8 cellular contexts compared by ENCODE assay signal in genomic region chr1:208243851-208244583, GRCh38. TPM values are rescaled to one million over a fixed set of nuclear protein-coding genes. Genes with fewer than 3 reads are reported as not detected.
DNase-seq lines count a peak whose midpoint lies in the region; ATAC-seq, FAIRE-seq and TF ChIP-seq lines count a peak whose summit lies in the region.

Gene PLXNA2 (minus strand): TSS chr1:208244384. CDS start chr1:208217922, 26,462 bp downstream.

- intact Hi-C loops in psoas muscle (cut with DNase I) = loop anchor here (2.0 to 10.0 kb wide), 5 partner anchors 42 to 349 kb away; no protein-coding TSS in a partner anchor

- H3K9me3 ChIP-seq in astrocyte (ENCODE audit: insufficient read depth, low read depth, low read length) (no peaks in the 10 kb centered on the region), right atrium auricular region (no peaks in the 10 kb centered on the region), psoas muscle (no peaks in the 10 kb centered on the region)

- peaks cover 20% of the 10 kb centered on the region for H3K27me3 Mint-ChIP-seq in astrocyte (ENCODE audit: low read depth, unreplicated experiment)

- H3K4me3 ChIP-seq in astrocyte (ENCODE audit: insufficient read depth, low read depth, low read length) (peak within 1 kb of the TSS; percentile 81), right atrium auricular region (peak within 1 kb of the TSS; percentile 75 to 88), psoas muscle (peak within 1 kb of the TSS; percentile 84)

- peak within 1 kb of the TSS; percentile 54 for H3K27ac Mint-ChIP-seq in astrocyte (ENCODE audit: unreplicated experiment)

- peak within 1 kb of the TSS; percentile 95 for H3K4me3 Mint-ChIP-seq in astrocyte (ENCODE audit: unreplicated experiment)

- H3K36me3 Mint-ChIP-seq in astrocyte (ENCODE audit: low read depth, unreplicated experiment) = no peaks in the 10 kb centered on the region

- peaks cover 22% of the 10 kb centered on the region for H3K4me1 Mint-ChIP-seq in astrocyte (ENCODE audit: low read depth, unreplicated experiment)

- DNase-seq in AG08396 (ENCODE audit: low spot score) = peak; percentile 82
- DNase-seq in GM20000 (ENCODE audit: low spot score) = peak; percentile 64
- peak; percentile 30 for DNase-seq in NCI-H1417 treated with DMSO at 0.1 percent for 48 hours (lab: John Stamatoyannopoulos, UW)
- DNase-seq in T-helper 2 cell = peak; percentile 16 to 73 (median 36)
- peak; percentile 58 for DNase-seq in astrocyte (ENCODE audit: low read depth)
- peak; percentile 85 for DNase-seq in right atrium auricular region (ENCODE audit: low spot score)
- DNase-seq in psoas muscle = peak; percentile 88 to 91

- H3K36me3 ChIP-seq in astrocyte (ENCODE audit: insufficient read depth, low read length) (no peaks in the 10 kb centered on the region), right atrium auricular region (no peaks in the 10 kb centered on the region), psoas muscle (ENCODE audit: insufficient read depth in 1 of 2, low read depth in 1 of 2) (no peaks in the 10 kb centered on the region)

- peak within 1 kb of the TSS; percentile 26 for H3K27ac ChIP-seq in astrocyte (ENCODE audit: low read depth, low read length)
- H3K27ac ChIP-seq in right atrium auricular region = peak within 1 kb of the TSS; percentile 88
- H3K27ac ChIP-seq in psoas muscle = peak within 1 kb of the TSS; percentile 90

- H3K27me3 ChIP-seq in astrocyte (ENCODE audit: insufficient read depth, low read length) = no peaks in the 10 kb centered on the region
- H3K27me3 ChIP-seq in right atrium auricular region = no peaks in the 10 kb centered on the region
- H3K27me3 ChIP-seq in psoas muscle (ENCODE audit: insufficient read depth in 3 of 3, low read length in 2 of 3) = no peaks in the 10 kb centered on the region

- peaks cover 36% of the 10 kb centered on the region for H3K79me2 ChIP-seq in astrocyte (ENCODE audit: insufficient read depth, low read length)

- TF ChIP-seq CTCF in GM20000 (IDR thresholded peaks at IDR 0.05; ENCODE audit: extremely low read depth, missing control alignments) (no peak), astrocyte (IDR thresholded peaks at IDR 0.05; ENCODE audit: insufficient read depth, low read depth, low read length) (no peak), right atrium auricular region (IDR thresholded peaks at IDR 0.05) (no peak), psoas muscle (IDR thresholded peaks at IDR 0.05) (no peak)

- no peak for FAIRE-seq in astrocyte (lab: Jason Lieb, UNC)

- 0 to 1% (median 0%) methylated on average over 56 to 84 of the region's 84 CpGs for WGBS in psoas muscle, 3 donors

- peak; percentile 83 to 88 (median 84) for ATAC-seq in psoas muscle
- no peak for ATAC-seq in GM21381 (IDR thresholded peaks at IDR 0.05; ENCODE audit: unreplicated experiment)

- peaks cover 31% of the 10 kb centered on the region for H4K20me1 ChIP-seq in astrocyte (ENCODE audit: insufficient read depth, low read length)

- peak within 1 kb of the TSS; percentile 93 for H3K4me2 ChIP-seq in astrocyte (ENCODE audit: low read length)

- peak within 1 kb of the TSS; percentile 76 for H2AFZ ChIP-seq in astrocyte (ENCODE audit: low read depth, low read length)

- peak within 1 kb of the TSS; percentile 81 for H3K9ac ChIP-seq in astrocyte (ENCODE audit: low read length)

- H3K4me1 ChIP-seq in astrocyte (ENCODE audit: insufficient read depth, low read length) (peaks cover 16% of the 10 kb centered on the region), right atrium auricular region (peaks cover 0 to 46% of the 10 kb centered on the region in 2 donors), psoas muscle (peaks cover 38% of the 10 kb centered on the region)

- no peaks in the 10 kb centered on the region for H3K9me3 Mint-ChIP-seq in astrocyte (ENCODE audit: unreplicated experiment)

RNA-seq across cellular contexts. Expression of gene PLXNA2, which starts in this region (rescaled TPM):
- 16.3 and 17.7 TPM in 2 replicates for total RNA-seq in astrocyte
- total RNA-seq in right atrium auricular region = 10 to 100 TPM; 10.8 to 23.8 TPM
- 10 to 100 TPM; 20.8 to 33.6 (median 22.3) TPM for total RNA-seq in psoas muscle
- polyA plus RNA-seq in psoas muscle = 1 to 10 TPM; 4.4 to 4.9 (median 4.7) TPM

Comparison
In these comparisons a context has a peak if more than half of its experiments do, and no peak if none do; other contexts are left out.
1. DNase-seq: peak in every context shown above with its lines; median percentile 90 in psoas muscle; 85 in right atrium auricular region; 82 in AG08396; 64 in GM20000; 58 in astrocyte; 36 in T-helper 2 cell; 30 in NCI-H1417 treated with DMSO at 0.1 percent for 48 hours.
2. H3K27ac ChIP-seq: peak in every context shown above with its lines; median percentile 90 in psoas muscle; 88 in right atrium auricular region; 26 in astrocyte.